27 cellular contexts compared by ENCODE assay signal in genomic region chr5:63837437-63837836, GRCh38.
"Had no signal": no experiment of that assay in that cellular context is flagged by ENCODE, and none has a peak within 500 bp of the region (broad histone marks: within the 10 kb centered on the region; RNA-seq: fewer than 3 reads in every experiment).

No MANE protein-coding gene starts in this region.

- DNase-seq: stimulated activated CD4-positive, alpha-beta T cell treated with anti-CD3 and anti-CD28 coated beads, Interleukin-2, amount 100 ng/mL, for 48 hours; stimulated activated CD4-positive, alpha-beta T cell treated with anti-CD3 and anti-CD28 coated beads, Interleukin-4, amount 100 ng/mL, for 1 hour; stimulated activated CD4-positive, alpha-beta T cell treated with anti-CD3 and anti-CD28 coated beads, Interleukin-4, amount 100 ng/mL, for 24 hours; stimulated activated CD4-positive, alpha-beta T cell treated with anti-CD3 and anti-CD28 coated beads, Interleukin-4, amount 100 ng/mL, for 4 hours; stimulated activated CD8-positive, alpha-beta memory T cell treated with anti-CD3 and anti-CD28 coated beads, Interleukin-4, amount 100 ng/mL, for 48 hours; stimulated activated naive B cell treated with anti-CD40 and anti-IgM and Interleukin-4, amounts not matched to agents 10 μg/mL and 1 μg/mL and 100 μg/mL, for 72 hours; stimulated activated naive CD4-positive, alpha-beta T cell; stimulated activated naive CD4-positive, alpha-beta T cell treated with Interleukin-2 at 50 U/mL for 16 hours; stimulated activated naive CD8-positive, alpha-beta T cell treated with anti-CD3 and anti-CD28 coated beads, Interleukin-15, amount 100 ng/mL, for 72 hours; stimulated activated naive CD8-positive, alpha-beta T cell treated with anti-CD3 and anti-CD28 coated beads, Interleukin-15, Interleukin-2, amounts not matched to agents 100 U/mL and 50 U/mL, for 24 hours; stomach; substantia nigra; testis; thyroid gland; tibial artery; transverse colon; trophoblast cell; upper lobe of left lung; upper lobe of right lung; uterus had no signal

- H3K36me3 Mint-ChIP-seq: stimulated activated effector memory CD8-positive, alpha-beta T cell treated with anti-CD3 and anti-CD28 coated beads, Interleukin-12 subunit alpha, Interleukin-12 subunit beta, amount 100 ng/mL, for 72 hours; stimulated activated memory B cell treated with anti-CD40 and anti-IgM and Interleukin-4, amounts not matched to agents 10 μg/mL and 1 μg/mL and 100 μg/mL, for 72 hours; stimulated activated naive B cell treated with anti-CD40 and anti-IgM and Interleukin-4, amounts not matched to agents 10 μg/mL and 1 μg/mL and 100 μg/mL, for 72 hours had no signal

- H3K9me3 ChIP-seq: suprapubic skin, testis, thoracic aorta, thyroid gland, tibial artery, tibial nerve, transverse colon, upper lobe of left lung, upper lobe of right lung, uterus, vagina had no signal

- H3K36me3 ChIP-seq: stomach, suprapubic skin, thoracic aorta, thyroid gland, tibial artery, tibial nerve, transverse colon, upper lobe of left lung, upper lobe of right lung, uterus, vagina had no signal

- H3K4me1 Mint-ChIP-seq: stimulated activated effector memory CD8-positive, alpha-beta T cell treated with anti-CD3 and anti-CD28 coated beads, Interleukin-12 subunit alpha, Interleukin-12 subunit beta, amount 100 ng/mL, for 72 hours; stimulated activated memory B cell treated with anti-CD40 and anti-IgM and Interleukin-4, amounts not matched to agents 10 μg/mL and 1 μg/mL and 100 μg/mL, for 72 hours; stimulated activated naive B cell treated with anti-CD40 and anti-IgM and Interleukin-4, amounts not matched to agents 10 μg/mL and 1 μg/mL and 100 μg/mL, for 72 hours; stimulated activated naive CD8-positive, alpha-beta T cell treated with anti-CD3 and anti-CD28 coated beads, Interleukin-15, amount 100 ng/mL, for 72 hours had no signal

- H3K4me3 Mint-ChIP-seq: stimulated activated effector memory CD8-positive, alpha-beta T cell treated with anti-CD3 and anti-CD28 coated beads, Interleukin-12 subunit alpha, Interleukin-12 subunit beta, amount 100 ng/mL, for 72 hours; stimulated activated memory B cell treated with anti-CD40 and anti-IgM and Interleukin-4, amounts not matched to agents 10 μg/mL and 1 μg/mL and 100 μg/mL, for 72 hours; stimulated activated naive B cell treated with anti-CD40 and anti-IgM and Interleukin-4, amounts not matched to agents 10 μg/mL and 1 μg/mL and 100 μg/mL, for 72 hours; stimulated activated naive CD8-positive, alpha-beta T cell treated with anti-CD3 and anti-CD28 coated beads, Interleukin-15, amount 100 ng/mL, for 72 hours; stimulated activated naive CD8-positive, alpha-beta T cell treated with anti-CD3 and anti-CD28 coated beads, Interleukin-15, Interleukin-2, amounts not matched to agents 100 ng/mL and 50 ng/mL, for 24 hours had no signal

- H3K27me3 ChIP-seq: stomach, suprapubic skin, testis, thyroid gland, tibial artery, tibial nerve, transverse colon, upper lobe of left lung, upper lobe of right lung, uterus, vagina had no signal

- H3K27ac ChIP-seq: stomach, suprapubic skin, testis, thoracic aorta, thyroid gland, tibial artery, tibial nerve, transverse colon, upper lobe of left lung, upper lobe of right lung, uterus, vagina had no signal

- H3K27me3 Mint-ChIP-seq: stimulated activated memory B cell treated with anti-CD40 and anti-IgM and Interleukin-4, amounts not matched to agents 10 μg/mL and 1 μg/mL and 100 μg/mL, for 72 hours; stimulated activated naive B cell treated with anti-CD40 and anti-IgM and Interleukin-4, amounts not matched to agents 10 μg/mL and 1 μg/mL and 100 μg/mL, for 72 hours; stimulated activated naive CD8-positive, alpha-beta T cell treated with anti-CD3 and anti-CD28 coated beads, Interleukin-15, amount 100 ng/mL, for 72 hours; stimulated activated naive CD8-positive, alpha-beta T cell treated with anti-CD3 and anti-CD28 coated beads, Interleukin-15, Interleukin-2, amounts not matched to agents 100 ng/mL and 50 ng/mL, for 24 hours had no signal

- ATAC-seq: stimulated activated effector memory CD8-positive, alpha-beta T cell treated with anti-CD3 and anti-CD28 coated beads, Interleukin-12 subunit alpha, Interleukin-12 subunit beta, amount 100 ng/mL, for 72 hours; stimulated activated memory B cell treated with anti-CD40 and anti-IgM and Interleukin-4, amounts not matched to agents 10 μg/mL and 1 μg/mL and 100 μg/mL, for 72 hours; stimulated activated naive B cell treated with anti-CD40 and anti-IgM and Interleukin-4, amounts not matched to agents 10 μg/mL and 1 μg/mL and 100 μg/mL, for 72 hours; stimulated activated naive CD8-positive, alpha-beta T cell treated with anti-CD3 and anti-CD28 coated beads, Interleukin-15, amount 100 ng/mL, for 72 hours; stimulated activated naive CD8-positive, alpha-beta T cell treated with anti-CD3 and anti-CD28 coated beads, Interleukin-15, Interleukin-2, amounts not matched to agents 100 U/mL and 50 U/mL, for 24 hours; upper lobe of right lung had no signal

- H3K27ac Mint-ChIP-seq: stimulated activated effector memory CD8-positive, alpha-beta T cell treated with anti-CD3 and anti-CD28 coated beads, Interleukin-12 subunit alpha, Interleukin-12 subunit beta, amount 100 ng/mL, for 72 hours; stimulated activated memory B cell treated with anti-CD40 and anti-IgM and Interleukin-4, amounts not matched to agents 10 μg/mL and 1 μg/mL and 100 μg/mL, for 72 hours; stimulated activated naive B cell treated with anti-CD40 and anti-IgM and Interleukin-4, amounts not matched to agents 10 μg/mL and 1 μg/mL and 100 μg/mL, for 72 hours; stimulated activated naive CD8-positive, alpha-beta T cell treated with anti-CD3 and anti-CD28 coated beads, Interleukin-15, amount 100 ng/mL, for 72 hours; stimulated activated naive CD8-positive, alpha-beta T cell treated with anti-CD3 and anti-CD28 coated beads, Interleukin-15, Interleukin-2, amounts not matched to agents 100 ng/mL and 50 ng/mL, for 24 hours had no signal

- H3K4me1 ChIP-seq: stomach, suprapubic skin, testis, thyroid gland, tibial artery, tibial nerve, transverse colon, upper lobe of left lung, upper lobe of right lung, uterus, vagina had no signal

- H3K4me3 ChIP-seq: stomach, suprapubic skin, testis, thoracic aorta, thyroid gland, tibial artery, tibial nerve, transverse colon, upper lobe of left lung, upper lobe of right lung, uterus, vagina had no signal
